7 cellular contexts compared by ENCODE assay signal in the genomic region with DNA sequence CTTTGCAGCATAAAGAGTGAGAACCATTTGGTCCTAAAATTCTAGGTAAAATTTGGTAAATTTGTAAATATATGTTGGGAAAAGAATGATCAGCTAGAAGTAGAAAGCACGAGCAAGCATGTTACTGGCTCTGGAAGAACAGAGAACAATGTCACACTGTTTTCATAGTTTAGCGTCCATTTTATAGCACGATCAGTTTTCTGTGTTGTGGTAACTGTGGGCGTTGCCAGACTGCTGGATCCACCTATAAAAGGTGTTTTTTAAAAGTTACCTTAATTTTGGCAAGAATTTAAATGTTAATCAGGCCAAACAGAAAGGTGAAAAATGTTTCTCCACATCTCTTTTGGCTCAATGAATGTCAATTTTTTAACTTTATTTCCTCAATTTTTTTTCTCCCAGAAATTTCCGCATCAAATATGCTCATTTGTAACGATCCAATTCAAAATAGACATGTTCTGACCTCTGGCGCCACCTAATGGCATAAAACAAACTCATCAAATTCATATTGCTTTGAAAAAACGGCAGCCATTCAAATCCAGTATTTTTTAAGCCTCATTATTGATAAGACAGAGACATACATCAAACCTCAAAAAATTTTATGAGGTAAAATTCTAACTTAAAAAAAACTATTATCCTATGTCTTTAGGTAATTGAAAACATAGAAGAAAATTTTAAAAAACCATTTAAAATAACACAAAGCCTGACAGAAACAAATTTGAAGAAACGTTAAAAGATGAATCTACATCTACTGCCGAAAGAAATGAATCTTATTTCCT. TPM values are rescaled to one million over a fixed set of nuclear protein-coding genes. Genes with fewer than 3 reads are reported as not detected.
A peak's percentile ranks its signal among the peaks of the same experiment; 100 is the strongest.
DNase-seq lines count a peak whose midpoint lies in the region; ATAC-seq and TF ChIP-seq lines count a peak whose summit lies in the region.

No MANE protein-coding gene starts in this region.

- H3K4me1 ChIP-seq in DND-41 (ENCODE audit: insufficient read depth, low read length) (peaks cover 8% of the 10 kb centered on the region), OCI-LY7 (ENCODE audit: insufficient read depth, low read length, poor library complexity, severe bottlenecking) (peaks cover 8% of the 10 kb centered on the region), mucosa of descending colon (ENCODE audit: low read depth) (no peaks in the 10 kb centered on the region)

- no peaks in the 10 kb centered on the region for H3K79me2 ChIP-seq in DND-41 (ENCODE audit: insufficient read depth, low read length)
- no peaks in the 10 kb centered on the region for H3K79me2 ChIP-seq in OCI-LY7 (ENCODE audit: insufficient read depth, low read depth, low read length)

- H3K4me3 Mint-ChIP-seq in chondrocyte (ENCODE audit: unreplicated experiment): no peak overlapping the region

- H3K36me3 ChIP-seq in DND-41 (ENCODE audit: insufficient read depth, low read length) (peaks cover 30% of the 10 kb centered on the region), OCI-LY7 (ENCODE audit: insufficient read depth, low read length) (peaks cover 20% of the 10 kb centered on the region; the same call in 1 of the 2 replicates), mucosa of descending colon (ENCODE audit: low read depth) (no peaks in the 10 kb centered on the region)

- H3K4me2 ChIP-seq in DND-41 (ENCODE audit: insufficient read depth, low read length) (no peak overlapping the region), OCI-LY7 (ENCODE audit: low read length) (no peak overlapping the region)

- H3K9me3 ChIP-seq in DND-41 (ENCODE audit: insufficient read depth, low read length, severe bottlenecking) (peaks cover 3% of the 10 kb centered on the region), OCI-LY7 (ENCODE audit: low read length) (no peaks in the 10 kb centered on the region), mucosa of descending colon (no peaks in the 10 kb centered on the region)

- in situ Hi-C loops in KBM-7 (cut with MboI; ENCODE audit: low pct_unique_long_range_greater_than_20kb, low sequenced_read_pairs): no loop called here

- POLR2A ChIA-PET in OCI-LY7 (lab: Charles Lee): interaction anchor here (0.6 kb wide), 1 partner anchor 730 kb away, joined by 4 read pairs; no protein-coding TSS in a partner anchor

- H2AFZ ChIP-seq in DND-41 (ENCODE audit: low read depth, low read length) (no peak overlapping the region), OCI-LY7 (ENCODE audit: low read length) (no peak overlapping the region)

- H3K27me3 Mint-ChIP-seq in chondrocyte (ENCODE audit: low read depth): no peaks in the 10 kb centered on the region

- H3K9me3 Mint-ChIP-seq in chondrocyte (ENCODE audit: low read depth): no peaks in the 10 kb centered on the region

- peak; percentile 76 for TF ChIP-seq CTCF in DND-41 (IDR thresholded peaks at IDR 0.05; ENCODE audit: borderline replicate concordance, extremely low read depth, low read length, poor library complexity, severe bottlenecking)
- peak; percentile 99 for TF ChIP-seq CTCF in OCI-LY7 (conservative IDR thresholded peaks at IDR 0.05; ENCODE audit: low read length)
- peak; percentile 92 for TF ChIP-seq CTCF in chondrocyte (IDR thresholded peaks at IDR 0.05)
- peak; percentile 21 for TF ChIP-seq CTCF in mucosa of descending colon (IDR thresholded peaks at IDR 0.05)
- no peak for TF ChIP-seq CTCF in omental fat pad (IDR thresholded peaks at IDR 0.05)

- H3K36me3 Mint-ChIP-seq in chondrocyte (ENCODE audit: low read depth): peaks cover 6% of the 10 kb centered on the region

- no peaks in the 10 kb centered on the region for H3K27me3 ChIP-seq in DND-41 (ENCODE audit: insufficient read depth, low read length, poor library complexity)

- H4K20me1 ChIP-seq in DND-41 (ENCODE audit: insufficient read depth, low read length): no peaks in the 10 kb centered on the region
- no peaks in the 10 kb centered on the region for H4K20me1 ChIP-seq in OCI-LY7 (ENCODE audit: insufficient read depth, low read length)

- intact Hi-C loops in OCI-LY7 (cut with micrococcal nuclease; ENCODE audit: unreplicated experiment): loop anchor here (1.0 kb wide), 1 partner anchor 70 kb away; no protein-coding TSS in a partner anchor
- intact Hi-C loops in mucosa of descending colon (cut with DNase I, micrococcal nuclease): loop anchor here (2.0 kb wide), 2 partner anchors 70 to 72 kb away; no protein-coding TSS in a partner anchor

- no TSS peak for BruUV-seq in OCI-LY7 (replicated peaks; lab: Mats Ljungman, UMichigan)

- CTCF ChIA-PET in OCI-LY7 (lab: Charles Lee; ENCODE audit: unreplicated experiment): interaction anchor here (1.2 kb wide), 1 partner anchor 71 kb away, joined by 3 read pairs; no protein-coding TSS in a partner anchor

- H3K4me1 Mint-ChIP-seq in chondrocyte (ENCODE audit: low read depth): peaks cover 5% of the 10 kb centered on the region

- no peaks in the 10 kb centered on the region for H3K9me2 ChIP-seq in OCI-LY7 (ENCODE audit: insufficient read depth, low read length)

- DNase-seq in DND-41 (peak; percentile 56), KBM-7 (peak; percentile 72), OCI-LY7 (ENCODE audit: low spot score) (peak; percentile 62), chondrocyte (ENCODE audit: low spot score) (no peak), mucosa of descending colon (peak in 1 of 3 donors; percentile 88), omental fat pad (ENCODE audit: low spot score) (no peak)

- no peak overlapping the region for H3K9ac ChIP-seq in DND-41 (ENCODE audit: low read depth, low read length)

- ATAC-seq in DND-41 (ENCODE audit: insufficient read depth, low read depth) (peak; percentile 50; the same call in 1 of the 3 replicates), mucosa of descending colon (peak; percentile 85), GM21786 (IDR thresholded peaks at IDR 0.05; ENCODE audit: unreplicated experiment) (no peak), omental fat pad (ENCODE audit: low FRiP score) (no peak)

- H3K27ac Mint-ChIP-seq in chondrocyte (ENCODE audit: unreplicated experiment): no peak overlapping the region

- no peak overlapping the region for H3K27ac ChIP-seq in DND-41 (ENCODE audit: low read length)
- H3K27ac ChIP-seq in OCI-LY7 (ENCODE audit: low read depth, low read length, poor library complexity, severe bottlenecking): no peak overlapping the region

- H3K4me3 ChIP-seq in DND-41 (ENCODE audit: low read depth in 1 of 2, low read length in 2 of 2) (no peak overlapping the region), OCI-LY7 (ENCODE audit: low read depth, low read length, poor library complexity, severe bottlenecking) (no peak overlapping the region), mucosa of descending colon (no peak overlapping the region)

RNA-seq across cellular contexts. Expression of a gene that starts 5.5 kb away (rescaled TPM):
- 0.03 TPM in 1 of 2 replicates, not detected in the other for total RNA-seq in OCI-LY7 (2014; rRNA removed; shearing (Covaris generic))
- total RNA-seq in OCI-LY7 (2022) (not detected in 2 replicates), chondrocyte (0.28 TPM in 1 of 3 replicates, not detected in the others), mucosa of descending colon (under 1 TPM in 2 of 3 donors, not detected in 1; 0.07 to 0.19 TPM), omental fat pad (under 1 TPM in 2 of 4 donors, not detected in 2; 0.19 to 0.96 TPM)

RNA-seq across cellular contexts. Expression of a gene that starts 35.0 kb away (rescaled TPM):
- not detected in 2 replicates for total RNA-seq in OCI-LY7 (2014; rRNA removed; shearing (Covaris generic))
- total RNA-seq in OCI-LY7 (2022) (not detected in 2 replicates), chondrocyte (0.18 to 1.7 TPM (median 0.22 TPM) in 3 replicates), mucosa of descending colon (1 to 10 TPM in 1 of 3 donors, under 1 TPM in 2; 0.22 to 1.8 (median 0.29) TPM), omental fat pad (under 1 TPM in 3 of 4 donors, not detected in 1; 0.12 to 0.37 (median 0.13) TPM)

RNA-seq across cellular contexts. Expression of a gene that starts 53.4 kb away (rescaled TPM):
- not detected in 2 replicates for total RNA-seq in OCI-LY7 (2014; rRNA removed; shearing (Covaris generic))
- total RNA-seq in OCI-LY7 (2022) (not detected in 2 replicates), chondrocyte (not detected in 3 replicates), mucosa of descending colon (under 1 TPM in 1 of 3 donors, not detected in 2; 0.14 TPM), omental fat pad (under 1 TPM in 2 of 4 donors, not detected in 2; 0.24 to 0.50 TPM)

Comparison
In these comparisons a context has a peak if more than half of its experiments do, and no peak if none do; other contexts are left out.
1. ATAC-seq: peak in DND-41 (single experiment) and mucosa of descending colon (single experiment); none in GM21786 (single experiment) and omental fat pad (single experiment).
2. DNase-seq: peak in DND-41 (single experiment), KBM-7 (single experiment) and OCI-LY7 (single experiment); none in chondrocyte (single experiment) and omental fat pad (single experiment).
3. CTCF ChIP-seq: peak in DND-41 (single experiment), OCI-LY7 (single experiment), chondrocyte (single experiment) and mucosa of descending colon (single experiment); none in omental fat pad (0 of 3).